ENCODE assay signal across 8 cellular contexts in genomic region chr9:128688501-128689292, GRCh38.
DNase-seq lines count a peak whose midpoint lies in the region; ATAC-seq lines count a peak whose summit lies in the region.

TSS of gene SET (plus strand) at chr9:128689222. CDS start at chr9:128689583, 361 bp downstream.

- H2AFZ ChIP-seq in ACC112 (ENCODE audit: low read length, unreplicated experiment): peak within 1 kb of the TSS; percentile 40

- H3K4me1 ChIP-seq in ACC112 (ENCODE audit: control insufficient read depth, insufficient read depth, low read length, unreplicated experiment): peaks cover 32% of the 10 kb centered on the region

- peaks cover 54% of the 10 kb centered on the region for H3K79me2 ChIP-seq in ACC112 (ENCODE audit: control insufficient read depth, insufficient read depth, low read length, unreplicated experiment)

- H3K36me3 ChIP-seq in ACC112 (ENCODE audit: insufficient read depth, low read length): peaks cover 23% of the 10 kb centered on the region

- H3K27ac ChIP-seq in ACC112 (ENCODE audit: low read depth, low read length) (peak within 1 kb of the TSS; percentile 71), caudate nucleus (ENCODE audit: low read depth, low read length) (peak within 1 kb of the TSS; percentile 94)

- ATAC-seq in GM18907 (IDR thresholded peaks at IDR 0.05; ENCODE audit: unreplicated experiment) (peak; percentile 67), HG03175 (IDR thresholded peaks at IDR 0.05; ENCODE audit: unreplicated experiment) (peak; percentile 70)

- DNase-seq in NCI-H226 (peak; percentile 88), caudate nucleus (lab: John Stamatoyannopoulos, UW) (peak in 60 of 61 donors; percentile 30 to 94 (median 83)), inferior parietal cortex (ENCODE audit: extremely low spot score) (peak; percentile 90)
- DNase-seq in activated CD4-positive, CD25-positive, alpha-beta regulatory T cell (lab: John Stamatoyannopoulos, UW): peak; percentile 78 to 92 (median 87)
- peak; percentile 83 to 92 for DNase-seq in stimulated activated CD4-positive, alpha-beta T cell treated with anti-CD3 and anti-CD28 coated beads, Interleukin-12 subunit alpha, Interleukin-12 subunit beta, amount 100 ng/mL, for 24 hours (ENCODE audit: low read depth in 2 of 2)

- H3K4me3 ChIP-seq in ACC112 (ENCODE audit: low read depth, low read length): peak within 1 kb of the TSS; percentile 89

- H3K27me3 ChIP-seq in ACC112 (ENCODE audit: insufficient read depth, low read length): no peaks in the 10 kb centered on the region

Comparison
In these comparisons a context has a peak if more than half of its experiments do, and no peak if none do; other contexts are left out.
1. Peak in every context shown above with its lines: DNase-seq, ATAC-seq, H3K4me3 ChIP-seq and H3K27ac ChIP-seq.